In genomic region chr21:31343680-31344480, GRCh38 we compare ENCODE assay signal across 8 cellular contexts. TPM values are rescaled to one million over a fixed set of nuclear protein-coding genes. Genes with fewer than 3 reads are reported as not detected.
DNase-seq lines count a peak whose midpoint lies in the region; ATAC-seq and TF ChIP-seq lines count a peak whose summit lies in the region.

TSS of gene TIAM1 (minus strand) at chr21:31344261. CDS start at chr21:31266972, 77,289 bp downstream.

- peak within 1 kb of the TSS; percentile 93 for H3K27ac Mint-ChIP-seq in progenitor cell of endocrine pancreas

- intact Hi-C loops in left ventricle myocardium superior (cut with micrococcal nuclease): no loop called here

- no peaks in the 10 kb centered on the region for H3K9me3 Mint-ChIP-seq in progenitor cell of endocrine pancreas (ENCODE audit: low read depth)

- TF ChIP-seq CTCF in progenitor cell of endocrine pancreas (IDR thresholded peaks at IDR 0.05; ENCODE audit: unreplicated experiment): no peak

- peak; percentile 98 for ATAC-seq in left ventricle myocardium superior
- ATAC-seq in GM19328 (IDR thresholded peaks at IDR 0.05; ENCODE audit: unreplicated experiment): no peak
- no peak for ATAC-seq in GM21529 (IDR thresholded peaks at IDR 0.05; ENCODE audit: unreplicated experiment)
- ATAC-seq in HG02678 (IDR thresholded peaks at IDR 0.05; ENCODE audit: unreplicated experiment): no peak

- peak; percentile 53 for DNase-seq in ELR (ENCODE audit: low read depth)
- DNase-seq in NCI-H748 (lab: John Stamatoyannopoulos, UW; ENCODE audit: unreplicated experiment): peak; percentile 63
- peak; percentile 11 for DNase-seq in amniotic epithelial cell (ENCODE audit: low read depth)
- peak; percentile 79 for DNase-seq in left ventricle myocardium superior
- DNase-seq in progenitor cell of endocrine pancreas (ENCODE audit: low spot score, unreplicated experiment): peak; percentile 22

- H3K4me3 Mint-ChIP-seq in progenitor cell of endocrine pancreas (ENCODE audit: low read depth): peak within 1 kb of the TSS; percentile 93

- H3K4me1 Mint-ChIP-seq in progenitor cell of endocrine pancreas (ENCODE audit: low read depth): peaks cover 33% of the 10 kb centered on the region

- H3K36me3 Mint-ChIP-seq in progenitor cell of endocrine pancreas (ENCODE audit: insufficient read depth): no peaks in the 10 kb centered on the region

- peaks cover 12% of the 10 kb centered on the region for H3K27me3 Mint-ChIP-seq in progenitor cell of endocrine pancreas

RNA-seq across cellular contexts. Expression of gene TIAM1, which starts in this region (rescaled TPM):
- 1.8 TPM for total RNA-seq in left ventricle myocardium superior
- 35.4 and 36.8 TPM in 2 replicates for total RNA-seq in progenitor cell of endocrine pancreas

Comparison
In these comparisons a context has a peak if more than half of its experiments do, and no peak if none do; other contexts are left out.
1. RNA of gene TIAM1 (total RNA-seq): 35.4 to 36.8 TPM in progenitor cell of endocrine pancreas; 1.8 TPM in left ventricle myocardium superior (single experiment); every median in the first group is over 10 times any median in the second.
2. DNase-seq: peak in every context shown above with its lines; median percentile 79 in left ventricle myocardium superior; 63 in NCI-H748; 53 in ELR; 22 in progenitor cell of endocrine pancreas; 11 in amniotic epithelial cell.